Comparison of ENCODE assay signal across 8 cellular contexts in genomic region chr9:129333613-129333960, GRCh38.
DNase-seq lines count a peak whose midpoint lies in the region; ATAC-seq and TF ChIP-seq lines count a peak whose summit lies in the region.

No MANE protein-coding gene starts in this region.

- no peak for DNase-seq in CD4-positive, alpha-beta T cell
- peak; percentile 85 for DNase-seq in RWPE1 (ENCODE audit: low spot score)
- no peak for DNase-seq in esophagus squamous epithelium (lab: John Stamatoyannopoulos, UW)
- no peak for DNase-seq in epidermal melanocyte (ENCODE audit: insufficient read length, low spot score)
- DNase-seq in NCI-H2227 treated with DMSO at 0.1 percent for 48 hours (lab: John Stamatoyannopoulos, UW) = no peak
- no peak for DNase-seq in AML-193 (lab: John Stamatoyannopoulos, UW)

- TF ChIP-seq POLR2A in esophagus squamous epithelium (IDR thresholded peaks at IDR 0.05) = no peak

- POLR2A ChIA-PET in CD4-positive, alpha-beta T cell (lab: Charles Lee) = interaction anchor here (1.0 to 2.2 kb wide), 2 partner anchors 13 to 98 kb away, joined by 3 to 14 read pairs; no protein-coding TSS in a partner anchor
- POLR2A ChIA-PET in RWPE1 (lab: Yijun Ruan, JAX; ENCODE audit: low non-redundant PET) = interaction anchor here (0.6 to 5.9 kb wide), 7 partner anchors 13 to 471 kb away, joined by 3 to 81 read pairs (median 4); partner anchors contain the start of gene IER5L

- H3K27ac ChIP-seq in CD4-positive, alpha-beta T cell (ENCODE audit: low read depth, low read length) = no peak overlapping the region
- peak overlapping the region; percentile 100 for H3K27ac ChIP-seq in RWPE1
- peak overlapping the region; percentile 86 to 96 (median 93) for H3K27ac ChIP-seq in esophagus squamous epithelium
- peak overlapping the region; percentile 84 for H3K27ac ChIP-seq in neutrophil

- H3K4me3 Mint-ChIP-seq in CD4-positive, alpha-beta T cell = peak overlapping the region; percentile 40

- 28 to 54% methylated on average over 3 to 8 of the region's 8 CpGs for WGBS in esophagus squamous epithelium, 2 donors

- H3K9me3 ChIP-seq in CD4-positive, alpha-beta T cell (ENCODE audit: control insufficient read depth, low read length) = peaks cover 7% of the 10 kb centered on the region
- H3K9me3 ChIP-seq in esophagus squamous epithelium = peaks cover 0 to 12% (median 11%) of the 10 kb centered on the region in 3 donors
- H3K9me3 ChIP-seq in neutrophil = no peaks in the 10 kb centered on the region

- no peaks in the 10 kb centered on the region for H3K27me3 Mint-ChIP-seq in CD4-positive, alpha-beta T cell

- ATAC-seq in CD4-positive, alpha-beta T cell (ENCODE audit: poor library complexity) = no peak
- ATAC-seq in HG03045 (IDR thresholded peaks at IDR 0.05; ENCODE audit: unreplicated experiment) = no peak

- intact Hi-C loops in CD4-positive, alpha-beta T cell (cut with DNase I, micrococcal nuclease) = no loop called here
- intact Hi-C loops in esophagus squamous epithelium (cut with DNase I) = no loop called here

- H3K36me3 ChIP-seq in esophagus squamous epithelium = no peaks in the 10 kb centered on the region
- H3K36me3 ChIP-seq in neutrophil = no peaks in the 10 kb centered on the region

- CTCF ChIA-PET in CD4-positive, alpha-beta T cell (lab: Charles Lee) = interaction anchor here (1.1 kb wide), 1 partner anchor 13 kb away, joined by 3 read pairs; no protein-coding TSS in a partner anchor
- CTCF ChIA-PET in RWPE1 (lab: Yijun Ruan, JAX) = interaction anchor here (0.7 to 2.0 kb wide), 4 partner anchors 84 to 202 kb away, joined by 3 to 5 read pairs (median 4); no protein-coding TSS in a partner anchor

- H3K4me1 ChIP-seq in esophagus squamous epithelium = peaks cover 49 to 85% (median 55%) of the 10 kb centered on the region in 3 donors
- H3K4me1 ChIP-seq in neutrophil (ENCODE audit: control insufficient read depth in 1 of 2, insufficient read depth in 1 of 2, low read depth in 1 of 2, low read length in 1 of 2) = peaks cover 47 to 52% of the 10 kb centered on the region in 2 experiments

- H3K9me3 Mint-ChIP-seq in CD4-positive, alpha-beta T cell = peaks cover 4% of the 10 kb centered on the region

- no peaks in the 10 kb centered on the region for H3K36me3 Mint-ChIP-seq in CD4-positive, alpha-beta T cell (ENCODE audit: low read depth)

- H3K4me1 Mint-ChIP-seq in CD4-positive, alpha-beta T cell (ENCODE audit: low read depth) = peaks cover 33% of the 10 kb centered on the region

- H3K27ac Mint-ChIP-seq in CD4-positive, alpha-beta T cell = peak overlapping the region; percentile 75

- no peaks in the 10 kb centered on the region for H3K27me3 ChIP-seq in CD4-positive, alpha-beta T cell (ENCODE audit: control insufficient read depth, insufficient read depth, low read length)
- H3K27me3 ChIP-seq in esophagus squamous epithelium = no peaks in the 10 kb centered on the region
- H3K27me3 ChIP-seq in neutrophil = no peaks in the 10 kb centered on the region

- no peak for TF ChIP-seq CTCF in CD4-positive, alpha-beta T cell (IDR thresholded peaks at IDR 0.05)
- TF ChIP-seq CTCF in RWPE1 (conservative IDR thresholded peaks at IDR 0.05; ENCODE audit: low read depth) (no peak), esophagus squamous epithelium (IDR thresholded peaks at IDR 0.05) (no peak), neutrophil (IDR thresholded peaks at IDR 0.05) (no peak)

- H3K4me3 ChIP-seq in esophagus squamous epithelium = peak overlapping the region in 2 of 4 donors; percentile 41 to 49
- H3K4me3 ChIP-seq in neutrophil (ENCODE audit: low read depth in 1 of 2, low read length in 1 of 2) = peak overlapping the region; percentile 62 to 68
